Comparison of ENCODE assay signal across 2 cellular contexts in the genomic region with DNA sequence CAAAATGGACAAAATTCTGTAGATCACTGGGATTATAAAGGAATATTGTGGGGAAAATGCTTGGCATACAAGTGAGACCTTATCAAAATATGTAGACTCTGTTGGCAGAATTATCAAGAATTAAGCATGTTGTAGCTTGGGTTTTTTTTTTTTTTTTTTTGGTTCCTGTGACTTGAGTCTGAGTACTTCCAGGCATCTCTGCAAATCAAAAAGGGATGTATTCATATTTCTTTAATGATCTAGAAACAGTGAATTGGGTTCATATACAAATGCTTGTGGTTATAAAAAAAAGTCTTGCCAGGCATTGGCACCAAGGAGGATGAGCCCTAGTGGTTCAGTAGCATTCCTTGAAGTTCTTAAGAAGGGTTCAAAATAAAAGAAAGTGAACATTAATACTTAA.
TF ChIP-seq lines count a peak whose summit lies in the region.

No MANE protein-coding gene starts in this region.

TF ChIP-seq in SK-N-SH, 30 proteins besides CTCF, POLR2A, EP300 and RAD21 (continued from another document):
- 0 out of 2 replicates have a peak, but pooled peaks have one; percentile 13 for TF ChIP-seq PBX3 (IDR thresholded peaks at IDR 0.05)

TF ChIP-seq in SK-N-SH treated with all-trans-retinoic acid at 6 μM for 48 hours, 23 proteins besides CTCF, POLR2A, EP300 and RAD21 (continued from another document):
- TF ChIP-seq CREB5 (CRISPR knock-in tag; IDR thresholded peaks at IDR 0.05; ENCODE audit: low read depth) = no peak
- no peak for TF ChIP-seq PATZ1 (CRISPR knock-in tag; IDR thresholded peaks at IDR 0.05; ENCODE audit: borderline replicate concordance)
- no peak for TF ChIP-seq POU6F1 (CRISPR knock-in tag; IDR thresholded peaks at IDR 0.05; ENCODE audit: borderline replicate concordance, low read depth)
- TF ChIP-seq CSDC2 (CRISPR knock-in tag; IDR thresholded peaks at IDR 0.05) = no peak
- TF ChIP-seq, protein P1, sequence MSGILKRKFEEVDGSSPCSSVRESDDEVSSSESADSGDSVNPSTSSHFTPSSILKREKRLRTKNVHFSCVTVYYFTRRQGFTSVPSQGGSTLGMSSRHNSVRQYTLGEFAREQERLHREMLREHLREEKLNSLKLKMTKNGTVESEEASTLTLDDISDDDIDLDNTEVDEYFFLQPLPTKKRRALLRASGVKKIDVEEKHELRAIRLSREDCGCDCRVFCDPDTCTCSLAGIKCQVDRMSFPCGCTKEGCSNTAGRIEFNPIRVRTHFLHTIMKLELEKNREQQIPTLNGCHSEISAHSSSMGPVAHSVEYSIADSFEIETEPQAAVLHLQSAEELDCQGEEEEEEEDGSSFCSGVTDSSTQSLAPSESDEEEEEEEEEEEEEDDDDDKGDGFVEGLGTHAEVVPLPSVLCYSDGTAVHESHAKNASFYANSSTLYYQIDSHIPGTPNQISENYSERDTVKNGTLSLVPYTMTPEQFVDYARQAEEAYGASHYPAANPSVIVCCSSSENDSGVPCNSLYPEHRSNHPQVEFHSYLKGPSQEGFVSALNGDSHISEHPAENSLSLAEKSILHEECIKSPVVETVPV (CRISPR knock-in tag; IDR thresholded peaks at IDR 0.05) = no peak
- TF ChIP-seq ZNF8 (CRISPR knock-in tag; IDR thresholded peaks at IDR 0.05) = no peak
- no peak for TF ChIP-seq TCF4 (CRISPR knock-in tag; IDR thresholded peaks at IDR 0.05; ENCODE audit: borderline replicate concordance)
- TF ChIP-seq ISL1 (CRISPR knock-in tag; IDR thresholded peaks at IDR 0.05) = no peak
- no peak for TF ChIP-seq TOX (CRISPR knock-in tag; IDR thresholded peaks at IDR 0.05; ENCODE audit: borderline replicate concordance)
